Comparison of ENCODE assay signal across 8 cellular contexts in genomic region chr5:36874465-36874864, GRCh38. TPM values are rescaled to one million over a fixed set of nuclear protein-coding genes. Genes with fewer than 3 reads are reported as not detected.
DNase-seq lines count a peak whose midpoint lies in the region; ATAC-seq and TF ChIP-seq lines count a peak whose summit lies in the region.

No MANE protein-coding gene starts in this region.

- intact Hi-C loops in mucosa of descending colon (cut with DNase I, micrococcal nuclease) = loop anchor here in 1 of 2 donors (5.0 kb wide), 1 partner anchor 132 kb away; no protein-coding TSS in a partner anchor

- peak overlapping the region; percentile 87 to 93 (median 92) for H3K4me3 Mint-ChIP-seq in nephron

- H3K4me3 ChIP-seq in mucosa of descending colon = no peak overlapping the region

- no peaks in the 10 kb centered on the region for H3K36me3 ChIP-seq in mucosa of descending colon (ENCODE audit: low read depth)

- no peak for TF ChIP-seq CTCF in nephron (IDR thresholded peaks at IDR 0.05; ENCODE audit: unreplicated experiment in 3 of 3)
- TF ChIP-seq CTCF in mucosa of descending colon (IDR thresholded peaks at IDR 0.05) = no peak

- H3K9me3 Mint-ChIP-seq in nephron = no peaks in the 10 kb centered on the region

- no peaks in the 10 kb centered on the region for H3K9me3 ChIP-seq in mucosa of descending colon

- peaks cover 13% of the 10 kb centered on the region for H3K4me1 ChIP-seq in mucosa of descending colon (ENCODE audit: low read depth)

- peaks cover 7% of the 10 kb centered on the region for H3K36me3 Mint-ChIP-seq in nephron (ENCODE audit: low read depth)

- peaks cover 39% of the 10 kb centered on the region for H3K4me1 Mint-ChIP-seq in nephron

- ATAC-seq in GM21723 (IDR thresholded peaks at IDR 0.05; ENCODE audit: unreplicated experiment) = no peak
- no peak for ATAC-seq in GM21825 (IDR thresholded peaks at IDR 0.05; ENCODE audit: unreplicated experiment)
- ATAC-seq in mucosa of descending colon = no peak

- in situ Hi-C loops in Caki2 (cut with HindIII; ENCODE audit: low pct_unique_long_range_greater_than_20kb, low sequenced_read_pairs) = no loop called here

- peak overlapping the region; percentile 81 to 99 (median 98) for H3K27ac Mint-ChIP-seq in nephron

- DNase-seq in Caki2 (ENCODE audit: low read depth) = peak; percentile 19
- DNase-seq in NCI-H1417 treated with DMSO at 0.1 percent for 48 hours (lab: John Stamatoyannopoulos, UW) = peak; percentile 26
- peak; percentile 2 for DNase-seq in cerebellum (ENCODE audit: low spot score)
- no peak for DNase-seq in amniotic stem cell (lab: John Stamatoyannopoulos, UW)
- no peak for DNase-seq in mucosa of descending colon

- no peaks in the 10 kb centered on the region for H3K27me3 Mint-ChIP-seq in nephron (ENCODE audit: low read depth)

RNA-seq across cellular contexts. Expression of gene NIPBL, which starts 2.1 kb away (rescaled TPM):
- 9.1 and 9.6 TPM in 2 replicates for total RNA-seq in Caki2 (2014; rRNA removed; shearing (Covaris generic); ENCODE audit: low replicate concordance)
- total RNA-seq in cerebellum = 76.9 TPM
- 10 to 100 TPM; 50.4 to 80.8 (median 77.2) TPM for total RNA-seq in mucosa of descending colon

Comparison
In these comparisons a context has a peak if more than half of its experiments do, and no peak if none do; other contexts are left out.
1. DNase-seq: peak in Caki2 (single experiment), NCI-H1417 treated with DMSO at 0.1 percent for 48 hours (single experiment) and cerebellum (single experiment); none in amniotic stem cell (single experiment) and mucosa of descending colon (0 of 3).